ENCODE assay signal across 8 cellular contexts in genomic region chr17:44363613-44364159, GRCh38. TPM values are rescaled to one million over a fixed set of nuclear protein-coding genes. Genes with fewer than 3 reads are reported as not detected.
DNase-seq lines count a peak whose midpoint lies in the region; ATAC-seq and TF ChIP-seq lines count a peak whose summit lies in the region.

TSS of gene FAM171A2 (minus strand) at chr17:44363853. CDS start at chr17:44363714, 139 bp downstream.

- H3K9me3 Mint-ChIP-seq in naive thymus-derived CD4-positive, alpha-beta T cell: no peaks in the 10 kb centered on the region

- BruUV-seq in OCI-LY7 (replicated peaks; lab: Mats Ljungman, UMichigan): no TSS peak

- H3K4me3 ChIP-seq in OCI-LY7 (ENCODE audit: low read depth, low read length, poor library complexity, severe bottlenecking): peak within 1 kb of the TSS; percentile 77
- H3K4me3 ChIP-seq in naive thymus-derived CD4-positive, alpha-beta T cell (ENCODE audit: low read length): peak within 1 kb of the TSS; percentile 62
- peak within 1 kb of the TSS in 4 of 5 donors; percentile 64 to 74 (median 65) for H3K4me3 ChIP-seq in subcutaneous abdominal adipose tissue (ENCODE audit: low read depth in 1 of 5, low read length in 5 of 5)

- no peaks in the 10 kb centered on the region for H3K9me3 ChIP-seq in OCI-LY7 (ENCODE audit: low read length)
- no peaks in the 10 kb centered on the region for H3K9me3 ChIP-seq in naive thymus-derived CD4-positive, alpha-beta T cell (ENCODE audit: control insufficient read depth in 2 of 3, low read length in 3 of 3)
- H3K9me3 ChIP-seq in subcutaneous abdominal adipose tissue (ENCODE audit: control insufficient read depth in 5 of 5, low read length in 5 of 5): no peaks in the 10 kb centered on the region

- peak; percentile 74 for TF ChIP-seq CTCF in OCI-LY7 (conservative IDR thresholded peaks at IDR 0.05; ENCODE audit: low read length)

- H3K27me3 ChIP-seq in naive thymus-derived CD4-positive, alpha-beta T cell (ENCODE audit: control insufficient read depth in 2 of 2, insufficient read depth in 2 of 2, low read length in 2 of 2): no peaks in the 10 kb centered on the region
- H3K27me3 ChIP-seq in subcutaneous abdominal adipose tissue (ENCODE audit: control insufficient read depth in 5 of 5, insufficient read depth in 4 of 5, low read length in 5 of 5): peaks cover 0 to 2% (median 0%) of the 10 kb centered on the region in 5 donors

- POLR2A ChIA-PET in OCI-LY7 (lab: Charles Lee): interaction anchor here (0.6 to 1.3 kb wide), 3 partner anchors 16 to 180 kb away, joined by 3 to 4 read pairs (median 3); no protein-coding TSS in a partner anchor
- POLR2A ChIA-PET in naive thymus-derived CD4-positive, alpha-beta T cell (lab: Charles Lee): interaction anchor here (1.0 kb wide), 1 partner anchor 10 kb away, joined by 3 read pairs; no protein-coding TSS in a partner anchor

- H3K4me1 ChIP-seq in OCI-LY7 (ENCODE audit: insufficient read depth, low read length, poor library complexity, severe bottlenecking): peaks cover 43% of the 10 kb centered on the region
- H3K4me1 ChIP-seq in naive thymus-derived CD4-positive, alpha-beta T cell (ENCODE audit: control insufficient read depth in 2 of 2, insufficient read depth in 2 of 2, low read length in 2 of 2): no peaks in the 10 kb centered on the region
- peaks cover 0 to 35% (median 30%) of the 10 kb centered on the region in 5 donors for H3K4me1 ChIP-seq in subcutaneous abdominal adipose tissue (ENCODE audit: control insufficient read depth in 5 of 5, insufficient read depth in 5 of 5, low read length in 5 of 5)

- peak within 1 kb of the TSS; percentile 89 for H3K4me2 ChIP-seq in OCI-LY7 (ENCODE audit: low read length)

- peak within 1 kb of the TSS in 4 of 5 donors; percentile 43 to 72 (median 66) for H3K9ac ChIP-seq in subcutaneous abdominal adipose tissue (ENCODE audit: low read length in 5 of 5)

- DNase-seq in EL (peak; percentile 58), OCI-LY7 (ENCODE audit: low spot score) (peak; percentile 83), activated T-helper 1 cell treated with Interleukin-2 at 50 U/mL for 16 hours (ENCODE audit: low read depth) (peak; percentile 50), fibroblast of gingiva (ENCODE audit: low read depth) (peak; percentile 27)
- peak; percentile 41 to 83 (median 69) for DNase-seq in naive thymus-derived CD4-positive, alpha-beta T cell

- H3K4me1 Mint-ChIP-seq in naive thymus-derived CD4-positive, alpha-beta T cell: peaks cover 6 to 12% (median 7%) of the 10 kb centered on the region in 7 donors

- peak within 1 kb of the TSS in 3 of 9 donors; percentile 49 to 78 (median 71) for H3K27ac Mint-ChIP-seq in naive thymus-derived CD4-positive, alpha-beta T cell

- peaks cover 0 to 65% (median 30%) of the 10 kb centered on the region in 5 donors for H3K27me3 Mint-ChIP-seq in naive thymus-derived CD4-positive, alpha-beta T cell

- H3K4me3 Mint-ChIP-seq in naive thymus-derived CD4-positive, alpha-beta T cell: peak within 1 kb of the TSS; percentile 75 to 86 (median 80)

- H3K27ac ChIP-seq in OCI-LY7 (ENCODE audit: low read depth, low read length, poor library complexity, severe bottlenecking) (no peak within 1 kb of the TSS), subcutaneous abdominal adipose tissue (ENCODE audit: low read depth, low read length) (no peak within 1 kb of the TSS)
- no peak within 1 kb of the TSS for H3K27ac ChIP-seq in naive thymus-derived CD4-positive, alpha-beta T cell (ENCODE audit: low read depth, low read length)

- H3K79me2 ChIP-seq in OCI-LY7 (ENCODE audit: insufficient read depth, low read depth, low read length): no peaks in the 10 kb centered on the region

- intact Hi-C loops in OCI-LY7 (cut with micrococcal nuclease; ENCODE audit: unreplicated experiment): no loop called here
- intact Hi-C loops in naive thymus-derived CD4-positive, alpha-beta T cell (cut with micrococcal nuclease): loop anchor here in 1 of 2 donors (1.0 kb wide), 3 partner anchors 9 to 22 kb away; partner anchors contain the start of gene GRN

- H3K36me3 ChIP-seq in OCI-LY7 (ENCODE audit: insufficient read depth, low read length) (no peaks in the 10 kb centered on the region), subcutaneous abdominal adipose tissue (ENCODE audit: control insufficient read depth in 5 of 5, insufficient read depth in 5 of 5, low read length in 5 of 5) (no peaks in the 10 kb centered on the region)
- H3K36me3 ChIP-seq in naive thymus-derived CD4-positive, alpha-beta T cell (ENCODE audit: control insufficient read depth in 2 of 3, insufficient read depth in 3 of 3, low read length in 3 of 3): no peaks in the 10 kb centered on the region

- peak within 1 kb of the TSS; percentile 83 for H2AFZ ChIP-seq in OCI-LY7 (ENCODE audit: low read length)

- H3K9me2 ChIP-seq in OCI-LY7 (ENCODE audit: insufficient read depth, low read length): no peaks in the 10 kb centered on the region

- CTCF ChIA-PET in OCI-LY7 (lab: Charles Lee; ENCODE audit: unreplicated experiment): no interaction called here
- CTCF ChIA-PET in naive thymus-derived CD4-positive, alpha-beta T cell (lab: Charles Lee): interaction anchor here (1.0 to 1.6 kb wide), 5 partner anchors 9 to 33 kb away, joined by 3 to 9 read pairs (median 4); partner anchors contain the start of gene GRN

- no peaks in the 10 kb centered on the region for H4K20me1 ChIP-seq in OCI-LY7 (ENCODE audit: insufficient read depth, low read length)

- ATAC-seq in HG03354 (IDR thresholded peaks at IDR 0.05; ENCODE audit: poor library complexity, severe bottlenecking, unreplicated experiment): peak; percentile 47
- ATAC-seq in naive thymus-derived CD4-positive, alpha-beta T cell: peak; percentile 96
- ATAC-seq in GM21619 (IDR thresholded peaks at IDR 0.05; ENCODE audit: unreplicated experiment): no peak

- no peaks in the 10 kb centered on the region for H3K36me3 Mint-ChIP-seq in naive thymus-derived CD4-positive, alpha-beta T cell

RNA-seq across cellular contexts. Expression of gene FAM171A2, which starts in this region (rescaled TPM):
- total RNA-seq in OCI-LY7 (2014; rRNA removed; shearing (Covaris generic)): 3.4 and 8.8 TPM in 2 replicates
- total RNA-seq in OCI-LY7 (2022): 4.2 and 4.6 TPM in 2 replicates
- under 1 TPM; 0.24 to 0.78 (median 0.39) TPM for total RNA-seq in naive thymus-derived CD4-positive, alpha-beta T cell
- under 1 TPM; 0.11 to 0.16 TPM for polyA plus RNA-seq in naive thymus-derived CD4-positive, alpha-beta T cell

Comparison
In these comparisons a context has a peak if more than half of its experiments do, and no peak if none do; other contexts are left out.
1. Peak in DNase-seq, ATAC-seq and H3K4me3 ChIP-seq in naive thymus-derived CD4-positive, alpha-beta T cell; RNA of the gene not detected or under 1 TPM.
2. DNase-seq: peak in every context shown above with its lines; median percentile 83 in OCI-LY7; 69 in naive thymus-derived CD4-positive, alpha-beta T cell; 58 in EL; 50 in activated T-helper 1 cell treated with Interleukin-2 at 50 U/mL for 16 hours; 27 in fibroblast of gingiva.